Comparison of ENCODE assay signal across 21 cellular contexts in the genomic region with DNA sequence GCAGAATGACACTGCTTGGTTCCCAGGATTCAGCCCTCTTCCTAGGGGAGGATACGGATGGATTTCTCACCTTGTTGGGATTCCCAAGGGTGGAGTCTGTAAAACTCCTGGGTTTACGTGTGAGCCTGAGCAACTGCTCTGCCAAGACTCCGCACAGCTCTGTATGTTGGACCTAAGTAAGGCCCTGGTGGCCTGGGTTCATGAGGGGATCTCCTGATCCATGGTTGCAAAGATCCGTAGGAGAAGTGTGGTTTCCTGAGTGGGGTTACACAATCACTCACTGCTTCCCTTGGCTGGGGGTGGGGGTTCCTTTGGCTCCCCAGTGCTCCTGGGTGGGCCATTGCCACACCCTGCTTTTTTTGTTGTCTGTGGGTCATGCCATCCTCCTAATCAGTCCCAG. TPM values are rescaled to one million over a fixed set of nuclear protein-coding genes. Genes with fewer than 3 reads are reported as not detected.
DNase-seq lines count a peak whose midpoint lies in the region; ATAC-seq, FAIRE-seq and TF ChIP-seq lines count a peak whose summit lies in the region.
"Had no signal": no experiment of that assay in that cellular context is flagged by ENCODE, and none has a peak within 500 bp of the region (broad histone marks: within the 10 kb centered on the region; RNA-seq: fewer than 3 reads in every experiment).

No MANE protein-coding gene starts in this region.

- H3K27me3 Mint-ChIP-seq in activated T-helper 1 cell treated with anti-CD3 and anti-CD28 coated beads, Interleukin-12 subunit alpha, Interleukin-12 subunit beta, Interleukin-2, Interleukin-4 antibody, amounts not matched to agents 30 ng/mL and 10 ng/mL and 1 ng/mL, durations not matched to agents 14 hours and 24 hours and 36 hours (ENCODE audit: insufficient read depth): no peaks in the 10 kb centered on the region
- H3K27me3 Mint-ChIP-seq in memory B cell: no peaks in the 10 kb centered on the region
- H3K27me3 Mint-ChIP-seq: activated naive CD8-positive, alpha-beta T cell treated with anti-CD3 and anti-CD28 coated beads, Interleukin-2, amount 50 U/mL, for 24 hours had no signal

- no peak overlapping the region for H2BK5ac ChIP-seq in trophoblast cell (ENCODE audit: low read depth, low read length, poor library complexity)

- no CpG with 5 or more reads among the region's 4 CpGs for WGBS in trophoblast cell (ENCODE audit: extremely low coverage, insufficient coverage, insufficient read length)

- H3K27ac ChIP-seq in trophoblast cell (ENCODE audit: low read depth, low read length): no peak overlapping the region
- H3K27ac ChIP-seq: C4-2B, pancreas had no signal

- H2AK5ac ChIP-seq in trophoblast cell (ENCODE audit: low read length): no peak overlapping the region

- H3K4ac ChIP-seq in trophoblast cell (ENCODE audit: low read depth, low read length): no peak overlapping the region

- H4K12ac ChIP-seq in trophoblast cell (ENCODE audit: low read depth, low read length): no peak overlapping the region

- H3K36me3 Mint-ChIP-seq in activated T-helper 1 cell treated with anti-CD3 and anti-CD28 coated beads, Interleukin-12 subunit alpha, Interleukin-12 subunit beta, Interleukin-2, Interleukin-4 antibody, amounts not matched to agents 30 ng/mL and 10 ng/mL and 1 ng/mL, durations not matched to agents 14 hours and 24 hours and 36 hours (ENCODE audit: low read depth): peaks cover 19% of the 10 kb centered on the region
- peaks cover 19% of the 10 kb centered on the region for H3K36me3 Mint-ChIP-seq in memory B cell

- H3K9ac ChIP-seq in trophoblast cell (ENCODE audit: low read length): no peak overlapping the region

- no peak overlapping the region for H3K4me3 ChIP-seq in trophoblast cell (ENCODE audit: low read depth, low read length)
- H3K4me3 ChIP-seq: dorsolateral prefrontal cortex, esophagus squamous epithelium, pancreas, skin epidermis had no signal

- H3K4me2 ChIP-seq in trophoblast cell (ENCODE audit: low read length): no peak overlapping the region

- H2BK12ac ChIP-seq in trophoblast cell (ENCODE audit: low read length): no peak overlapping the region

- H3K4me1 Mint-ChIP-seq in activated T-helper 1 cell treated with anti-CD3 and anti-CD28 coated beads, Interleukin-12 subunit alpha, Interleukin-12 subunit beta, Interleukin-2, Interleukin-4 antibody, amounts not matched to agents 30 ng/mL and 10 ng/mL and 1 ng/mL, durations not matched to agents 14 hours and 24 hours and 36 hours (ENCODE audit: low read depth): peaks cover 15% of the 10 kb centered on the region
- peaks cover 55% of the 10 kb centered on the region for H3K4me1 Mint-ChIP-seq in memory B cell

- no peak overlapping the region for H4K91ac ChIP-seq in trophoblast cell (ENCODE audit: low read depth, low read length)

- no peak overlapping the region for H3K18ac ChIP-seq in trophoblast cell (ENCODE audit: low read length)

- H3K36me3 ChIP-seq in trophoblast cell (ENCODE audit: control insufficient read depth in 1 of 2, insufficient read depth in 2 of 2, low read length in 2 of 2): no peaks in the 10 kb centered on the region
- H3K36me3 ChIP-seq: pancreas had no signal

- FAIRE-seq in GM12892 (lab: Jason Lieb, UNC): peak; percentile 38
- FAIRE-seq: bronchial epithelial cell, kidney, pancreas had no signal

- H3K79me2 ChIP-seq in trophoblast cell (ENCODE audit: control insufficient read depth, insufficient read depth, low read length, poor library complexity): no peaks in the 10 kb centered on the region

- no peaks in the 10 kb centered on the region for H3K27me3 ChIP-seq in trophoblast cell (ENCODE audit: insufficient read depth, low read length)
- H3K27me3 ChIP-seq: dorsolateral prefrontal cortex, esophagus squamous epithelium, pancreas had no signal

- intact Hi-C loops in activated T-helper 1 cell treated with anti-CD3 and anti-CD28 coated beads, Interleukin-12 subunit alpha, Interleukin-12 subunit beta, Interleukin-2, Interleukin-4 antibody, amounts not matched to agents 30 ng/mL and 10 ng/mL and 1 ng/mL, durations not matched to agents 14 hours and 24 hours and 36 hours (cut with micrococcal nuclease): no loop called here

- no peak overlapping the region for H3K14ac ChIP-seq in trophoblast cell (ENCODE audit: low read length)

- H4K8ac ChIP-seq in trophoblast cell (ENCODE audit: low read depth, low read length): no peak overlapping the region

- no peak overlapping the region for H2AFZ ChIP-seq in trophoblast cell (ENCODE audit: insufficient read depth, low read length, poor library complexity)

- H2BK120ac ChIP-seq in trophoblast cell (ENCODE audit: insufficient read depth, low read length, poor library complexity): no peak overlapping the region

- no peaks in the 10 kb centered on the region for H3K79me1 ChIP-seq in trophoblast cell (ENCODE audit: low read length)

- H3K4me3 Mint-ChIP-seq in activated T-helper 1 cell treated with anti-CD3 and anti-CD28 coated beads, Interleukin-12 subunit alpha, Interleukin-12 subunit beta, Interleukin-2, Interleukin-4 antibody, amounts not matched to agents 30 ng/mL and 10 ng/mL and 1 ng/mL, durations not matched to agents 14 hours and 24 hours and 36 hours: no peak overlapping the region
- no peak overlapping the region for H3K4me3 Mint-ChIP-seq in memory B cell
- H3K4me3 Mint-ChIP-seq: activated naive CD8-positive, alpha-beta T cell treated with anti-CD3 and anti-CD28 coated beads, Interleukin-2, amount 50 U/mL, for 24 hours; activated T-cell treated with anti-CD3 and anti-CD28 coated beads, Interleukin-2, amount 50 U/mL, for 4 hours had no signal

- TF ChIP-seq POLR2A in GM12892 (IDR thresholded peaks at IDR 0.05; ENCODE audit: low read depth, low read length): no peak

- H3K9me3 ChIP-seq in trophoblast cell (ENCODE audit: insufficient read depth, low read depth, low read length): no peaks in the 10 kb centered on the region
- H3K9me3 ChIP-seq: esophagus squamous epithelium, pancreas had no signal

- H3K9me3 Mint-ChIP-seq in activated T-helper 1 cell treated with anti-CD3 and anti-CD28 coated beads, Interleukin-12 subunit alpha, Interleukin-12 subunit beta, Interleukin-2, Interleukin-4 antibody, amounts not matched to agents 30 ng/mL and 10 ng/mL and 1 ng/mL, durations not matched to agents 14 hours and 24 hours and 36 hours: peaks cover 7% of the 10 kb centered on the region
- no peaks in the 10 kb centered on the region for H3K9me3 Mint-ChIP-seq in memory B cell
- H3K9me3 Mint-ChIP-seq: activated T-cell treated with anti-CD3 and anti-CD28 coated beads, Interleukin-2, amount 50 U/mL, for 4 hours had no signal

- H3K4me1 ChIP-seq in trophoblast cell (ENCODE audit: control insufficient read depth in 1 of 2, insufficient read depth in 2 of 2, low read length in 2 of 2): no peaks in the 10 kb centered on the region
- H3K4me1 ChIP-seq: pancreas had no signal

- no peak overlapping the region for H3K23ac ChIP-seq in trophoblast cell (ENCODE audit: low read length)

- peak overlapping the region; percentile 50 for H3K27ac Mint-ChIP-seq in activated T-helper 1 cell treated with anti-CD3 and anti-CD28 coated beads, Interleukin-12 subunit alpha, Interleukin-12 subunit beta, Interleukin-2, Interleukin-4 antibody, amounts not matched to agents 30 ng/mL and 10 ng/mL and 1 ng/mL, durations not matched to agents 14 hours and 24 hours and 36 hours
- H3K27ac Mint-ChIP-seq in memory B cell: peak overlapping the region; percentile 15
- H3K27ac Mint-ChIP-seq: activated naive CD8-positive, alpha-beta T cell treated with anti-CD3 and anti-CD28 coated beads, Interleukin-2, amount 50 U/mL, for 24 hours had no signal

- ATAC-seq in memory B cell (ENCODE audit: low read depth): no peak
- ATAC-seq in GM21367 (IDR thresholded peaks at IDR 0.05; ENCODE audit: unreplicated experiment): no peak
- no peak for ATAC-seq in HG03571 (IDR thresholded peaks at IDR 0.05; ENCODE audit: unreplicated experiment)

- peak; percentile 42 for DNase-seq in CD1c-positive myeloid dendritic cell (ENCODE audit: extremely low spot score)
- DNase-seq in GM12892 (ENCODE audit: insufficient read length): no peak
- no peak for DNase-seq in activated T-helper 1 cell treated with anti-CD3 and anti-CD28 coated beads, Interleukin-12 subunit alpha, Interleukin-12 subunit beta, Interleukin-2, Interleukin-4 antibody, amounts not matched to agents 30 ng/mL and 10 ng/mL and 1 ng/mL, durations not matched to agents 14 hours and 24 hours and 36 hours (ENCODE audit: low spot score)
- no peak for DNase-seq in memory B cell (ENCODE audit: low spot score in 2 of 2)
- DNase-seq in NCI-H2196 treated with DMSO at 0.1 percent for 48 hours (lab: John Stamatoyannopoulos, UW; ENCODE audit: unreplicated experiment): no peak
- DNase-seq in trophoblast cell: no peak
- DNase-seq: activated CD4-positive, alpha-beta T cell treated with anti-CD3 and anti-CD28 coated beads for 1 hour; activated naive CD8-positive, alpha-beta T cell treated with anti-CD3 and anti-CD28 coated beads, Interleukin-2, amount 50 U/mL, for 24 hours; activated T-cell treated with anti-CD3 and anti-CD28 coated beads, Interleukin-2, amount 50 U/mL, for 4 hours; dorsolateral prefrontal cortex; esophagus squamous epithelium; kidney; NCI-H187; NCI-H446; pancreas; stimulated activated CD4-positive, alpha-beta T cell treated with anti-CD3 and anti-CD28 coated beads, Interleukin-4, amount 100 ng/mL, for 4 hours had no signal

RNA-seq across cellular contexts. Expression of a gene that starts 37.7 kb away (rescaled TPM):
- 21.2 TPM for polyA plus RNA-seq in GM12892 (2012; ENCODE audit: missing spikeins)
- total RNA-seq in activated T-helper 1 cell treated with anti-CD3 and anti-CD28 coated beads, Interleukin-12 subunit alpha, Interleukin-12 subunit beta, Interleukin-2, Interleukin-4 antibody, amounts not matched to agents 30 ng/mL and 10 ng/mL and 1 ng/mL, durations not matched to agents 14 hours and 24 hours and 36 hours: 61.3 and 62.2 TPM in 2 replicates
- polyA plus RNA-seq in trophoblast cell (2013): 27.7 and 28.0 TPM in 2 replicates
